Comparison of ENCODE assay signal across 12 cellular contexts in genomic region chr20:50799890-50800550, GRCh38. TPM values are rescaled to one million over a fixed set of nuclear protein-coding genes. Genes with fewer than 3 reads are reported as not detected.
DNase-seq lines count a peak whose midpoint lies in the region; ATAC-seq and TF ChIP-seq lines count a peak whose summit lies in the region.
"Had no signal": no experiment of that assay in that cellular context is flagged by ENCODE, and none has a peak within 500 bp of the region (broad histone marks: within the 10 kb centered on the region; RNA-seq: fewer than 3 reads in every experiment).

No MANE protein-coding gene starts in this region.

- intact Hi-C loops in activated naive CD4-positive, alpha-beta T cell treated with anti-CD3 and anti-CD28 coated beads for 36 hours (cut with micrococcal nuclease): no loop called here
- intact Hi-C loops in spleen (cut with DNase I; ENCODE audit: low total_unique reads) (loop anchor here (10.0 kb wide), 1 partner anchor 505 kb away; no protein-coding TSS in a partner anchor), Calu3 (cut with micrococcal nuclease; ENCODE audit: unreplicated experiment) (no loop called here)

- peaks cover 23% of the 10 kb centered on the region for H3K4me1 Mint-ChIP-seq in activated naive CD4-positive, alpha-beta T cell treated with anti-CD3 and anti-CD28 coated beads for 36 hours (ENCODE audit: low read depth)
- no peaks in the 10 kb centered on the region for H3K4me1 Mint-ChIP-seq in Calu3 (ENCODE audit: low read depth, unreplicated experiment)

- H3K27me3 ChIP-seq in spleen (replicated peaks in 1 of 7): peaks cover 0 to 5% (median 0%) of the 10 kb centered on the region in 7 donors
- H3K27me3 ChIP-seq: esophagus squamous epithelium had no signal

- no peaks in the 10 kb centered on the region for H3K36me3 Mint-ChIP-seq in activated naive CD4-positive, alpha-beta T cell treated with anti-CD3 and anti-CD28 coated beads for 36 hours (ENCODE audit: low read depth)
- H3K36me3 Mint-ChIP-seq in Calu3 (ENCODE audit: insufficient read depth, unreplicated experiment): peaks cover 8% of the 10 kb centered on the region

- peak overlapping the region; percentile 5 for H3K27ac Mint-ChIP-seq in activated naive CD4-positive, alpha-beta T cell treated with anti-CD3 and anti-CD28 coated beads for 36 hours
- H3K27ac Mint-ChIP-seq in Calu3 (ENCODE audit: unreplicated experiment): no peak overlapping the region

- no peaks in the 10 kb centered on the region for H3K9me3 Mint-ChIP-seq in activated naive CD4-positive, alpha-beta T cell treated with anti-CD3 and anti-CD28 coated beads for 36 hours
- no peaks in the 10 kb centered on the region for H3K9me3 Mint-ChIP-seq in Calu3 (ENCODE audit: low read depth, unreplicated experiment)

- no peak for TF ChIP-seq POLR2A in spleen (IDR thresholded peaks at IDR 0.05)

- ATAC-seq in GM21619 (IDR thresholded peaks at IDR 0.05; ENCODE audit: unreplicated experiment) (peak; percentile 44), HG03521 (IDR thresholded peaks at IDR 0.05; ENCODE audit: unreplicated experiment) (peak; percentile 30)
- ATAC-seq: HCT116 had no signal

- H3K4me3 ChIP-seq in spleen: peak overlapping the region in 1 of 8 donors; percentile 19
- H3K4me3 ChIP-seq: esophagus squamous epithelium had no signal

- BruUV-seq in Calu3 (replicated peaks; lab: Mats Ljungman, UMichigan): no TSS peak

- 72 to 78% (median 77%) methylated on average over 8 of the region's 8 CpGs for WGBS in spleen, 5 donors

- H3K4me3 Mint-ChIP-seq in activated naive CD4-positive, alpha-beta T cell treated with anti-CD3 and anti-CD28 coated beads for 36 hours: no peak overlapping the region
- no peak overlapping the region for H3K4me3 Mint-ChIP-seq in Calu3 (ENCODE audit: low read depth, unreplicated experiment)

- peak overlapping the region in 5 of 8 donors; percentile 64 to 84 (median 73) for H3K27ac ChIP-seq in spleen

- no peaks in the 10 kb centered on the region for H3K9me3 ChIP-seq in spleen
- H3K9me3 ChIP-seq: esophagus squamous epithelium had no signal

- H3K4me1 ChIP-seq in spleen: peaks cover 2 to 82% (median 28%) of the 10 kb centered on the region in 6 donors

- no peak for TF ChIP-seq CTCF in spleen (IDR thresholded peaks at IDR 0.05 in 8 of 11, conservative IDR thresholded peaks at IDR 0.05 in 3 of 11)
- no peak for TF ChIP-seq CTCF in Calu3 (IDR thresholded peaks at IDR 0.05; ENCODE audit: unreplicated experiment)

- no peak for DNase-seq in activated naive CD4-positive, alpha-beta T cell treated with anti-CD3 and anti-CD28 coated beads for 36 hours
- no peak for DNase-seq in activated naive CD4-positive, alpha-beta T cell treated with Interleukin-2 at 50 U/mL for 16 hours
- DNase-seq in spleen (peak; percentile 65), NCI-H226 (no peak), NCI-H2227 (lab: John Stamatoyannopoulos, UW; ENCODE audit: unreplicated experiment) (no peak), Calu3 (no peak)
- DNase-seq: esophagus squamous epithelium; NCI-H526; stimulated activated CD4-positive, alpha-beta T cell treated with anti-CD3 and anti-CD28 coated beads, Interleukin-4, amount 100 ng/mL, for 4 hours had no signal

- no peaks in the 10 kb centered on the region for H3K36me3 ChIP-seq in spleen
- H3K36me3 ChIP-seq: esophagus squamous epithelium had no signal

- CTCF ChIA-PET in activated naive CD4-positive, alpha-beta T cell treated with anti-CD3 and anti-CD28 coated beads for 36 hours (lab: Charles Lee): interaction anchor here (1.8 kb wide), 1 partner anchor 9 kb away, joined by 4 read pairs; no protein-coding TSS in a partner anchor
- CTCF ChIA-PET in Calu3 (lab: Charles Lee): interaction anchor here (0.7 kb wide), 1 partner anchor 330 kb away, joined by 4 read pairs; no protein-coding TSS in a partner anchor

- no peaks in the 10 kb centered on the region for H3K27me3 Mint-ChIP-seq in activated naive CD4-positive, alpha-beta T cell treated with anti-CD3 and anti-CD28 coated beads for 36 hours (ENCODE audit: low read depth)
- H3K27me3 Mint-ChIP-seq in Calu3 (ENCODE audit: unreplicated experiment): no peaks in the 10 kb centered on the region

RNA-seq across cellular contexts. Expression of gene BCAS4, which starts 5.2 kb away (rescaled TPM):
- total RNA-seq in activated naive CD4-positive, alpha-beta T cell treated with anti-CD3 and anti-CD28 coated beads for 36 hours: 10 to 100 TPM; 15.7 to 16.6 TPM
- 10 to 100 TPM; 11.8 to 20.9 (median 19.2) TPM for total RNA-seq in spleen
- polyA plus RNA-seq in spleen: 10 to 100 TPM; 24.5 to 33.3 (median 29.7) TPM
- total RNA-seq in Calu3 (2022): 11.3 and 13.5 TPM in 2 replicates
